4 cellular contexts compared by ENCODE assay signal in the genomic region with DNA sequence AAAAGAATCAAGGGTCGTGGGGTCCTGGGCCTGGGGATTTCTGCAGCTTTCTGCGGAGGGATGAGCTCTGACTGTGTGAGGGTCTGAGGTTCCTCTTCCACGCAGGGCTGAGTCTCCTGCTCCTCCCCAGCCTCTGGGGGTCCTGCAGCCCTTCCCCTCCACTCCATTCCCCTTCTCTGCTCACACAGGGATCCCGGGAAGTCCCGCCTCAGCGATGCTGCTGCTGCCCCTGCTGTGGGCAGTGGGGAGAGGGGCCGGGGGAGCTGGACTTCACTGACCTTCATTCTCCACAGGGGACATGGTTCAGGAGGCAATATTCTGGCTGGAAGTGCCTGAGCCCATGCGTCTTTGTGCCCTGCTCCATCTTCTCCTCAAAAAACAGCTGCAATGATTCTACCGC. TPM values are rescaled to one million over a fixed set of nuclear protein-coding genes. Genes with fewer than 3 reads are reported as not detected.
"Had no signal": no experiment of that assay in that cellular context is flagged by ENCODE, and none has a peak within 500 bp of the region (broad histone marks: within the 10 kb centered on the region; RNA-seq: fewer than 3 reads in every experiment).

No MANE protein-coding gene starts in this region.

- H3K4me3 ChIP-seq: GM12878 had no signal

- ATAC-seq: GM12878 had no signal

- DNase-seq: GDM1, GF-D8 had no signal

RNA-seq across cellular contexts. Expression of gene CD33, which starts 26.2 kb away (rescaled TPM):
- total RNA-seq: G401 had no signal

RNA-seq across cellular contexts. Expression of gene SIGLECL1, which starts 52.2 kb away (rescaled TPM):
- total RNA-seq: G401, GM12878 had no signal
- polyA plus RNA-seq: GM12878 had no signal

RNA-seq across cellular contexts. Expression of gene SIGLEC7, which starts 56.5 kb away (rescaled TPM):
- total RNA-seq: G401, GM12878 had no signal
